In genomic region chr4:24772952-24773351, GRCh38 we compare ENCODE assay signal across 2 cellular contexts.
TF ChIP-seq lines count a peak whose summit lies in the region.

No MANE protein-coding gene starts in this region.

TF ChIP-seq in HEK293, 187 proteins besides CTCF, POLR2A, EP300 and RAD21:
- TF ChIP-seq PATZ1 (tag by site-specific recombination; IDR thresholded peaks at IDR 0.05) (no peak), ZNF548 (tag by site-specific recombination; IDR thresholded peaks at IDR 0.05) (no peak), ZNF621 (tag by site-specific recombination; IDR thresholded peaks at IDR 0.05) (no peak), ZNF449 (tag by site-specific recombination; IDR thresholded peaks at IDR 0.05) (no peak), ZNF10 (tag by site-specific recombination; IDR thresholded peaks at IDR 0.05) (peak; percentile 74), ZBTB10 (tag by site-specific recombination; IDR thresholded peaks at IDR 0.05) (no peak), ZNF292 (tag by site-specific recombination; IDR thresholded peaks at IDR 0.05; ENCODE audit: borderline replicate concordance, low read depth) (no peak), ZNF654 (tag by site-specific recombination; IDR thresholded peaks at IDR 0.05; ENCODE audit: low read depth) (no peak)
TF ChIP-seq in HEK293: peak in this region for 1.

TF ChIP-seq in K562, 482 proteins besides CTCF, POLR2A, EP300 and RAD21:
- peak; percentile 77; the same call in 1 of the 2 replicates for TF ChIP-seq ZNF134 (CRISPR knock-in tag; conservative IDR thresholded peaks at IDR 0.05)
- TF ChIP-seq ZNF23 (CRISPR knock-in tag; IDR thresholded peaks at IDR 0.05): no peak
TF ChIP-seq in K562: peak in this region for 1.
